ENCODE assay signal across 11 cellular contexts in the genomic region with DNA sequence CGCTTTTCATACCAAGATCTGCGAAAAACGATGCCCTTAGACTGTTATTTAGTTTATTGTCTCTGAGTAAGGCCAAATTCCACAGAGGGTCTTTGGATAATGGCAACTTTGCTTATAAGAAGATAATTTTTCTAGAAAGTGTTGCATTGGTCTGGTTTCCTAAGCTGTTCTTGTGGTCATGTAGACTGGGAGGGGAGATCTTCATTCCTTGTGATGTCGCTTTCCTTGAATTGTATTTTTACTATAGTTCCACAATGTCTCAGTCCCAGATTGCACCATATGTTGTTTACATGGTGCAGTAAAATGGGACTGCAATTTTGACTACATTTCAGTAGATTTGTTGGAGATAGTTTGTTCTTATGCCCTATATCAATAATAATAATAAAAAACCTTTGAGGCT. TPM values are rescaled to one million over a fixed set of nuclear protein-coding genes. Genes with fewer than 3 reads are reported as not detected.
DNase-seq lines count a peak whose midpoint lies in the region; ATAC-seq and TF ChIP-seq lines count a peak whose summit lies in the region.
"Had no signal": no experiment of that assay in that cellular context is flagged by ENCODE, and none has a peak within 500 bp of the region (broad histone marks: within the 10 kb centered on the region; RNA-seq: fewer than 3 reads in every experiment).

No MANE protein-coding gene starts in this region.

- H3K4me3 ChIP-seq in ACC112 (ENCODE audit: low read depth, low read length) = peak overlapping the region; percentile 87
- H3K4me3 ChIP-seq in HEK293 (ENCODE audit: low read depth, low read length) = peak overlapping the region; percentile 78; the same call in 1 of the 2 replicates

- peaks cover 34% of the 10 kb centered on the region for H3K79me2 ChIP-seq in ACC112 (ENCODE audit: control insufficient read depth, insufficient read depth, low read length, unreplicated experiment)

- H3K27ac ChIP-seq in ACC112 (ENCODE audit: low read depth, low read length) (no peak overlapping the region), HEK293 (ENCODE audit: extremely low read depth, low read depth, low read length) (no peak overlapping the region), cingulate gyrus (ENCODE audit: low read depth, low read length) (peak overlapping the region; percentile 39)
- H3K27ac ChIP-seq: foreskin keratinocyte had no signal

- H3K36me3 ChIP-seq in ACC112 (ENCODE audit: insufficient read depth, low read length) (no peaks in the 10 kb centered on the region), HEK293 (ENCODE audit: control insufficient read depth in 2 of 2, insufficient read depth in 1 of 2, low read length in 2 of 2) (no peaks in the 10 kb centered on the region)

- ATAC-seq in naive thymus-derived CD8-positive, alpha-beta T cell = no peak
- no peak for ATAC-seq in HG03469 (IDR thresholded peaks at IDR 0.05; ENCODE audit: unreplicated experiment)
- ATAC-seq: foreskin keratinocyte had no signal

- H3K4me3 Mint-ChIP-seq in naive thymus-derived CD8-positive, alpha-beta T cell = peak overlapping the region; percentile 74 to 88 (median 82)

- H3K36me3 Mint-ChIP-seq in naive thymus-derived CD8-positive, alpha-beta T cell = no peaks in the 10 kb centered on the region

- POLR2A ChIA-PET in HEK293 (lab: Yijun Ruan, JAX) = interaction anchor here (1.2 kb wide), 1 partner anchor 9 kb away, joined by 3 read pairs; no protein-coding TSS in a partner anchor
- POLR2A ChIA-PET in naive thymus-derived CD8-positive, alpha-beta T cell (lab: Charles Lee) = no interaction called here

- no peaks in the 10 kb centered on the region for H3K9me3 ChIP-seq in HEK293 (ENCODE audit: control insufficient read depth, insufficient read depth, low read depth, low read length)

- H3K27ac Mint-ChIP-seq in naive thymus-derived CD8-positive, alpha-beta T cell = no peak overlapping the region

- H3K9me3 Mint-ChIP-seq in naive thymus-derived CD8-positive, alpha-beta T cell = peaks cover 0 to 1% (median 0%) of the 10 kb centered on the region in 9 donors

- peaks cover 41 to 76% (median 46%) of the 10 kb centered on the region in 5 donors for H3K27me3 Mint-ChIP-seq in naive thymus-derived CD8-positive, alpha-beta T cell

- peaks cover 26% of the 10 kb centered on the region for H3K4me1 ChIP-seq in ACC112 (ENCODE audit: control insufficient read depth, insufficient read depth, low read length, unreplicated experiment)
- no peaks in the 10 kb centered on the region for H3K4me1 ChIP-seq in HEK293 (ENCODE audit: control insufficient read depth, insufficient read depth, low read length)

- TF ChIP-seq CTCF in HEK293 (tag by site-specific recombination; IDR thresholded peaks at IDR 0.05) = no peak

- CTCF ChIA-PET in HEK293 (lab: Yijun Ruan, JAX) = no interaction called here

- no peak overlapping the region for H2AFZ ChIP-seq in ACC112 (ENCODE audit: low read length, unreplicated experiment)

- no peaks in the 10 kb centered on the region for H3K27me3 ChIP-seq in ACC112 (ENCODE audit: insufficient read depth, low read length)
- H3K27me3 ChIP-seq: foreskin keratinocyte had no signal

- no peak for DNase-seq in naive thymus-derived CD8-positive, alpha-beta T cell
- DNase-seq in NCI-H1417 (lab: John Stamatoyannopoulos, UW) (no peak), iPS-NIHi11 (ENCODE audit: low spot score) (no peak), HuH-7.5 (ENCODE audit: low spot score) (no peak)
- DNase-seq: COR-L47; foreskin keratinocyte; stimulated activated CD4-positive, alpha-beta T cell treated with anti-CD3 and anti-CD28 coated beads, Interleukin-12 subunit alpha, Interleukin-12 subunit beta, amount 100 ng/mL, for 4 hours had no signal

- H3K4me1 Mint-ChIP-seq in naive thymus-derived CD8-positive, alpha-beta T cell = peaks cover 7 to 23% (median 16%) of the 10 kb centered on the region in 4 donors

TF ChIP-seq in HEK293, 187 proteins besides CTCF, POLR2A, EP300 and RAD21:
- TF ChIP-seq GLI4 (tag by site-specific recombination; IDR thresholded peaks at IDR 0.05) = no peak
- no peak for TF ChIP-seq ZNF560 (tag by site-specific recombination; IDR thresholded peaks at IDR 0.05; ENCODE audit: borderline replicate concordance)
- TF ChIP-seq, protein P1, sequence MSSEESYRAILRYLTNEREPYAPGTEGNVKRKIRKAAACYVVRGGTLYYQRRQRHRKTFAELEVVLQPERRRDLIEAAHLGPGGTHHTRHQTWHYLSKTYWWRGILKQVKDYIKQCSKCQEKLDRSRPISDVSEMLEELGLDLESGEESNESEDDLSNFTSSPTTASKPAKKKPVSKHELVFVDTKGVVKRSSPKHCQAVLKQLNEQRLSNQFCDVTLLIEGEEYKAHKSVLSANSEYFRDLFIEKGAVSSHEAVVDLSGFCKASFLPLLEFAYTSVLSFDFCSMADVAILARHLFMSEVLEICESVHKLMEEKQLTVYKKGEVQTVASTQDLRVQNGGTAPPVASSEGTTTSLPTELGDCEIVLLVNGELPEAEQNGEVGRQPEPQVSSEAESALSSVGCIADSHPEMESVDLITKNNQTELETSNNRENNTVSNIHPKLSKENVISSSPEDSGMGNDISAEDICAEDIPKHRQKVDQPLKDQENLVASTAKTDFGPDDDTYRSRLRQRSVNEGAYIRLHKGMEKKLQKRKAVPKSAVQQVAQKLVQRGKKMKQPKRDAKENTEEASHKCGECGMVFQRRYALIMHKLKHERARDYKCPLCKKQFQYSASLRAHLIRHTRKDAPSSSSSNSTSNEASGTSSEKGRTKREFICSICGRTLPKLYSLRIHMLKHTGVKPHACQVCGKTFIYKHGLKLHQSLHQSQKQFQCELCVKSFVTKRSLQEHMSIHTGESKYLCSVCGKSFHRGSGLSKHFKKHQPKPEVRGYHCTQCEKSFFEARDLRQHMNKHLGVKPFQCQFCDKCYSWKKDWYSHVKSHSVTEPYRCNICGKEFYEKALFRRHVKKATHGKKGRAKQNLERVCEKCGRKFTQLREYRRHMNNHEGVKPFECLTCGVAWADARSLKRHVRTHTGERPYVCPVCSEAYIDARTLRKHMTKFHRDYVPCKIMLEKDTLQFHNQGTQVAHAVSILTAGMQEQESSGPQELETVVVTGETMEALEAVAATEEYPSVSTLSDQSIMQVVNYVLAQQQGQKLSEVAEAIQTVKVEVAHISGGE (tag by site-specific recombination; conservative IDR thresholded peaks at IDR 0.05; ENCODE audit: low read depth) = no peak
- TF ChIP-seq EGR2 (tag by site-specific recombination; IDR thresholded peaks at IDR 0.05; ENCODE audit: low read depth) = no peak
- TF ChIP-seq ZNF791 (tag by site-specific recombination; IDR thresholded peaks at IDR 0.05) = no peak
- TF ChIP-seq ZNF354C (tag by site-specific recombination; IDR thresholded peaks at IDR 0.05; ENCODE audit: borderline replicate concordance, low read depth) = no peak
- TF ChIP-seq ZNF404 (tag by site-specific recombination; IDR thresholded peaks at IDR 0.05) = no peak
- TF ChIP-seq TCF7L2 (IDR thresholded peaks at IDR 0.05; ENCODE audit: borderline replicate concordance, low read depth, low read length) = no peak
- TF ChIP-seq, protein P2, sequence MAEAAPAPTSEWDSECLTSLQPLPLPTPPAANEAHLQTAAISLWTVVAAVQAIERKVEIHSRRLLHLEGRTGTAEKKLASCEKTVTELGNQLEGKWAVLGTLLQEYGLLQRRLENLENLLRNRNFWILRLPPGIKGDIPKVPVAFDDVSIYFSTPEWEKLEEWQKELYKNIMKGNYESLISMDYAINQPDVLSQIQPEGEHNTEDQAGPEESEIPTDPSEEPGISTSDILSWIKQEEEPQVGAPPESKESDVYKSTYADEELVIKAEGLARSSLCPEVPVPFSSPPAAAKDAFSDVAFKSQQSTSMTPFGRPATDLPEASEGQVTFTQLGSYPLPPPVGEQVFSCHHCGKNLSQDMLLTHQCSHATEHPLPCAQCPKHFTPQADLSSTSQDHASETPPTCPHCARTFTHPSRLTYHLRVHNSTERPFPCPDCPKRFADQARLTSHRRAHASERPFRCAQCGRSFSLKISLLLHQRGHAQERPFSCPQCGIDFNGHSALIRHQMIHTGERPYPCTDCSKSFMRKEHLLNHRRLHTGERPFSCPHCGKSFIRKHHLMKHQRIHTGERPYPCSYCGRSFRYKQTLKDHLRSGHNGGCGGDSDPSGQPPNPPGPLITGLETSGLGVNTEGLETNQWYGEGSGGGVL (tag by site-specific recombination; IDR thresholded peaks at IDR 0.05) = no peak
- TF ChIP-seq, protein P3, sequence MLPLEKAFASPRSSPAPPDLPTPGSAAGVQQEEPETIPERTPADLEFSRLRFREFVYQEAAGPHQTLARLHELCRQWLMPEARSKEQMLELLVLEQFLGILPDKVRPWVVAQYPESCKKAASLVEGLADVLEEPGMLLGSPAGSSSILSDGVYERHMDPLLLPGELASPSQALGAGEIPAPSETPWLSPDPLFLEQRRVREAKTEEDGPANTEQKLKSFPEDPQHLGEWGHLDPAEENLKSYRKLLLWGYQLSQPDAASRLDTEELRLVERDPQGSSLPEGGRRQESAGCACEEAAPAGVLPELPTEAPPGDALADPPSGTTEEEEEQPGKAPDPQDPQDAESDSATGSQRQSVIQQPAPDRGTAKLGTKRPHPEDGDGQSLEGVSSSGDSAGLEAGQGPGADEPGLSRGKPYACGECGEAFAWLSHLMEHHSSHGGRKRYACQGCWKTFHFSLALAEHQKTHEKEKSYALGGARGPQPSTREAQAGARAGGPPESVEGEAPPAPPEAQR (tag by site-specific recombination; IDR thresholded peaks at IDR 0.05) = no peak
- TF ChIP-seq, protein P4, sequence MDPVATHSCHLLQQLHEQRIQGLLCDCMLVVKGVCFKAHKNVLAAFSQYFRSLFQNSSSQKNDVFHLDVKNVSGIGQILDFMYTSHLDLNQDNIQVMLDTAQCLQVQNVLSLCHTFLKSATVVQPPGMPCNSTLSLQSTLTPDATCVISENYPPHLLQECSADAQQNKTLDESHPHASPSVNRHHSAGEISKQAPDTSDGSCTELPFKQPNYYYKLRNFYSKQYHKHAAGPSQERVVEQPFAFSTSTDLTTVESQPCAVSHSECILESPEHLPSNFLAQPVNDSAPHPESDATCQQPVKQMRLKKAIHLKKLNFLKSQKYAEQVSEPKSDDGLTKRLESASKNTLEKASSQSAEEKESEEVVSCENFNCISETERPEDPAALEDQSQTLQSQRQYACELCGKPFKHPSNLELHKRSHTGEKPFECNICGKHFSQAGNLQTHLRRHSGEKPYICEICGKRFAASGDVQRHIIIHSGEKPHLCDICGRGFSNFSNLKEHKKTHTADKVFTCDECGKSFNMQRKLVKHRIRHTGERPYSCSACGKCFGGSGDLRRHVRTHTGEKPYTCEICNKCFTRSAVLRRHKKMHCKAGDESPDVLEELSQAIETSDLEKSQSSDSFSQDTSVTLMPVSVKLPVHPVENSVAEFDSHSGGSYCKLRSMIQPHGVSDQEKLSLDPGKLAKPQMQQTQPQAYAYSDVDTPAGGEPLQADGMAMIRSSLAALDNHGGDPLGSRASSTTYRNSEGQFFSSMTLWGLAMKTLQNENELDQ (tag by site-specific recombination; IDR thresholded peaks at IDR 0.05; ENCODE audit: low read depth) = no peak
- no peak for TF ChIP-seq ZNF76 (tag by site-specific recombination; IDR thresholded peaks at IDR 0.05; ENCODE audit: borderline replicate concordance, low read depth)
- no peak for TF ChIP-seq ZNF48 (tag by site-specific recombination; IDR thresholded peaks at IDR 0.05)

RNA-seq across cellular contexts. Expression of a gene that starts 28.8 kb away (rescaled TPM):
- total RNA-seq in naive thymus-derived CD8-positive, alpha-beta T cell = not detected
- not detected for polyA plus RNA-seq in naive thymus-derived CD8-positive, alpha-beta T cell
